ENCODE assay signal across 1 cellular context in genomic region chr4:99159699-99160098, GRCh38.
TF ChIP-seq lines count a peak whose summit lies in the region.

No MANE protein-coding gene starts in this region.

TF ChIP-seq in A549, 52 proteins besides CTCF, POLR2A, EP300 and RAD21 (continued from another document):
- TF ChIP-seq KDM1A (IDR thresholded peaks at IDR 0.05; ENCODE audit: low read depth), result no peak
- TF ChIP-seq HOXB5 (CRISPR knock-in tag; IDR thresholded peaks at IDR 0.05), result no peak
- TF ChIP-seq, protein P1, sequence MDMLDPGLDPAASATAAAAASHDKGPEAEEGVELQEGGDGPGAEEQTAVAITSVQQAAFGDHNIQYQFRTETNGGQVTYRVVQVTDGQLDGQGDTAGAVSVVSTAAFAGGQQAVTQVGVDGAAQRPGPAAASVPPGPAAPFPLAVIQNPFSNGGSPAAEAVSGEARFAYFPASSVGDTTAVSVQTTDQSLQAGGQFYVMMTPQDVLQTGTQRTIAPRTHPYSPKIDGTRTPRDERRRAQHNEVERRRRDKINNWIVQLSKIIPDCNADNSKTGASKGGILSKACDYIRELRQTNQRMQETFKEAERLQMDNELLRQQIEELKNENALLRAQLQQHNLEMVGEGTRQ (IDR thresholded peaks at IDR 0.05), result no peak
- TF ChIP-seq POLR2AphosphoS2 (conservative IDR thresholded peaks at IDR 0.05; ENCODE audit: low read length), result no peak
- TF ChIP-seq GATA3 (IDR thresholded peaks at IDR 0.05; ENCODE audit: borderline replicate concordance), result no peak
- no peak for TF ChIP-seq ZSCAN20 (CRISPR knock-in tag; IDR thresholded peaks at IDR 0.05)
- TF ChIP-seq ZNF302 (CRISPR knock-in tag; IDR thresholded peaks at IDR 0.05), result no peak
- no peak for TF ChIP-seq HES2 (IDR thresholded peaks at IDR 0.05)
